ENCODE assay signal across 13 cellular contexts in genomic region chr4:3321295-3321889, GRCh38. TPM values are rescaled to one million over a fixed set of nuclear protein-coding genes. Genes with fewer than 3 reads are reported as not detected.
DNase-seq lines count a peak whose midpoint lies in the region; ATAC-seq and TF ChIP-seq lines count a peak whose summit lies in the region.
"Had no signal": no experiment of that assay in that cellular context is flagged by ENCODE, and none has a peak within 500 bp of the region (broad histone marks: within the 10 kb centered on the region; RNA-seq: fewer than 3 reads in every experiment).

No MANE protein-coding gene starts in this region.

- H3K9me3 ChIP-seq in BE2C, result no peaks in the 10 kb centered on the region; the same call in 1 of the 2 replicates

- H3K4me3 ChIP-seq in BE2C (ENCODE audit: low read depth, low read length), result no peak overlapping the region
- H3K4me3 ChIP-seq: BLaER1 treated with 17β-estradiol and CSF1 and Interleukin-3, amounts not matched to agents 10 nM and 100 nM had no signal

- peaks cover 14% of the 10 kb centered on the region for H3K36me3 ChIP-seq in BE2C

- H3K36me3 Mint-ChIP-seq in brain (peaks cover 72% of the 10 kb centered on the region), chondrocyte (ENCODE audit: low read depth) (peaks cover 13% of the 10 kb centered on the region)
- no peaks in the 10 kb centered on the region for H3K36me3 Mint-ChIP-seq in activated T-helper 1 cell treated with anti-CD3 and anti-CD28 coated beads, Interleukin-12 subunit alpha, Interleukin-12 subunit beta, Interleukin-2, Interleukin-4 antibody, amounts not matched to agents 30 ng/mL and 10 ng/mL and 1 ng/mL, durations not matched to agents 14 hours and 24 hours and 36 hours (ENCODE audit: low read depth)
- H3K36me3 Mint-ChIP-seq: natural killer cell had no signal

- H3K4me1 ChIP-seq in BE2C, result no peaks in the 10 kb centered on the region

- TF ChIP-seq CTCF in BE2C (IDR thresholded peaks at IDR 0.05; ENCODE audit: low read depth, low read length) (no peak), brain (conservative IDR thresholded peaks at IDR 0.05) (no peak), chondrocyte (IDR thresholded peaks at IDR 0.05) (no peak)

- ATAC-seq in left ventricle myocardium superior, result peak; percentile 83
- ATAC-seq: natural killer cell had no signal

- intact Hi-C loops in left ventricle myocardium superior (cut with micrococcal nuclease), result no loop called here
- intact Hi-C loops in activated T-helper 1 cell treated with anti-CD3 and anti-CD28 coated beads, Interleukin-12 subunit alpha, Interleukin-12 subunit beta, Interleukin-2, Interleukin-4 antibody, amounts not matched to agents 30 ng/mL and 10 ng/mL and 1 ng/mL, durations not matched to agents 14 hours and 24 hours and 36 hours (cut with micrococcal nuclease), result no loop called here

- H3K27me3 Mint-ChIP-seq in brain (peaks cover 6% of the 10 kb centered on the region), chondrocyte (ENCODE audit: low read depth) (no peaks in the 10 kb centered on the region)
- H3K27me3 Mint-ChIP-seq in activated T-helper 1 cell treated with anti-CD3 and anti-CD28 coated beads, Interleukin-12 subunit alpha, Interleukin-12 subunit beta, Interleukin-2, Interleukin-4 antibody, amounts not matched to agents 30 ng/mL and 10 ng/mL and 1 ng/mL, durations not matched to agents 14 hours and 24 hours and 36 hours (ENCODE audit: insufficient read depth), result peaks cover 5% of the 10 kb centered on the region

- H3K27ac Mint-ChIP-seq in brain (peak overlapping the region; percentile 95 to 99 (median 97)), chondrocyte (ENCODE audit: unreplicated experiment) (no peak overlapping the region)
- no peak overlapping the region for H3K27ac Mint-ChIP-seq in activated T-helper 1 cell treated with anti-CD3 and anti-CD28 coated beads, Interleukin-12 subunit alpha, Interleukin-12 subunit beta, Interleukin-2, Interleukin-4 antibody, amounts not matched to agents 30 ng/mL and 10 ng/mL and 1 ng/mL, durations not matched to agents 14 hours and 24 hours and 36 hours
- H3K27ac Mint-ChIP-seq: natural killer cell had no signal

- no peaks in the 10 kb centered on the region for H3K27me3 ChIP-seq in BE2C
- H3K27me3 ChIP-seq: BLaER1 treated with 17β-estradiol and CSF1 and Interleukin-3, amounts not matched to agents 10 nM and 100 nM had no signal

- H3K4me3 Mint-ChIP-seq in brain (peak overlapping the region; percentile 48 to 82 (median 77)), chondrocyte (ENCODE audit: unreplicated experiment) (no peak overlapping the region)
- no peak overlapping the region for H3K4me3 Mint-ChIP-seq in activated T-helper 1 cell treated with anti-CD3 and anti-CD28 coated beads, Interleukin-12 subunit alpha, Interleukin-12 subunit beta, Interleukin-2, Interleukin-4 antibody, amounts not matched to agents 30 ng/mL and 10 ng/mL and 1 ng/mL, durations not matched to agents 14 hours and 24 hours and 36 hours
- H3K4me3 Mint-ChIP-seq: natural killer cell had no signal

- peaks cover 10 to 24% (median 15%) of the 10 kb centered on the region in 5 experiments for H3K9me3 Mint-ChIP-seq in brain
- H3K9me3 Mint-ChIP-seq in chondrocyte (ENCODE audit: low read depth), result peaks cover 8% of the 10 kb centered on the region
- no peaks in the 10 kb centered on the region for H3K9me3 Mint-ChIP-seq in activated T-helper 1 cell treated with anti-CD3 and anti-CD28 coated beads, Interleukin-12 subunit alpha, Interleukin-12 subunit beta, Interleukin-2, Interleukin-4 antibody, amounts not matched to agents 30 ng/mL and 10 ng/mL and 1 ng/mL, durations not matched to agents 14 hours and 24 hours and 36 hours
- H3K9me3 Mint-ChIP-seq: natural killer cell had no signal

- H3K4me1 Mint-ChIP-seq in brain, result peaks cover 51% of the 10 kb centered on the region
- peaks cover 6% of the 10 kb centered on the region for H3K4me1 Mint-ChIP-seq in chondrocyte (ENCODE audit: low read depth)
- no peaks in the 10 kb centered on the region for H3K4me1 Mint-ChIP-seq in activated T-helper 1 cell treated with anti-CD3 and anti-CD28 coated beads, Interleukin-12 subunit alpha, Interleukin-12 subunit beta, Interleukin-2, Interleukin-4 antibody, amounts not matched to agents 30 ng/mL and 10 ng/mL and 1 ng/mL, durations not matched to agents 14 hours and 24 hours and 36 hours (ENCODE audit: low read depth)

- peak; percentile 7 for DNase-seq in BE2C
- DNase-seq in left ventricle myocardium superior, result peak; percentile 79
- peak; percentile 12 for DNase-seq in pons (ENCODE audit: low spot score)
- no peak for DNase-seq in chondrocyte (ENCODE audit: low spot score)
- DNase-seq in activated T-helper 1 cell treated with anti-CD3 and anti-CD28 coated beads, Interleukin-12 subunit alpha, Interleukin-12 subunit beta, Interleukin-2, Interleukin-4 antibody, amounts not matched to agents 30 ng/mL and 10 ng/mL and 1 ng/mL, durations not matched to agents 14 hours and 24 hours and 36 hours (ENCODE audit: low spot score), result no peak
- DNase-seq in NCI-H510A treated with DMSO at 0.1 percent for 48 hours (lab: John Stamatoyannopoulos, UW), result no peak
- no peak for DNase-seq in NCI-H2171 (lab: John Stamatoyannopoulos, UW)
- DNase-seq: MM.1S, natural killer cell, NCI-H774, T-helper 1 cell had no signal

RNA-seq across cellular contexts. Expression of gene RGS12, which starts 28.6 kb away (rescaled TPM):
- 11.6 TPM for polyA plus RNA-seq in BE2C (2012; ENCODE audit: insufficient read depth, insufficient read length, low read depth)
- 59.4 TPM for polyA plus RNA-seq in brain (ENCODE audit: insufficient read depth, low read depth, low replicate concordance)
- total RNA-seq in left ventricle myocardium superior, result 14.6 TPM
- total RNA-seq in chondrocyte, result 19.0 to 24.2 TPM (median 19.3 TPM) in 3 replicates
- total RNA-seq in activated T-helper 1 cell treated with anti-CD3 and anti-CD28 coated beads, Interleukin-12 subunit alpha, Interleukin-12 subunit beta, Interleukin-2, Interleukin-4 antibody, amounts not matched to agents 30 ng/mL and 10 ng/mL and 1 ng/mL, durations not matched to agents 14 hours and 24 hours and 36 hours, result 3.1 and 3.6 TPM in 2 replicates

Comparison
In these comparisons a context has a peak if more than half of its experiments do, and no peak if none do; other contexts are left out.
1. DNase-seq: peak in BE2C (single experiment), left ventricle myocardium superior (single experiment) and pons (single experiment); none in chondrocyte (single experiment), activated T-helper 1 cell treated with anti-CD3 and anti-CD28 coated beads, Interleukin-12 subunit alpha, Interleukin-12 subunit beta, Interleukin-2, Interleukin-4 antibody, amounts not matched to agents 30 ng/mL and 10 ng/mL and 1 ng/mL, durations not matched to agents 14 hours and 24 hours and 36 hours (single experiment), NCI-H510A treated with DMSO at 0.1 percent for 48 hours (single experiment) and NCI-H2171 (single experiment).
2. H3K27ac Mint-ChIP-seq: peak in brain (5 of 5); none in chondrocyte (single experiment) and activated T-helper 1 cell treated with anti-CD3 and anti-CD28 coated beads, Interleukin-12 subunit alpha, Interleukin-12 subunit beta, Interleukin-2, Interleukin-4 antibody, amounts not matched to agents 30 ng/mL and 10 ng/mL and 1 ng/mL, durations not matched to agents 14 hours and 24 hours and 36 hours (single experiment).
3. H3K4me3 Mint-ChIP-seq: peak in brain (5 of 5); none in chondrocyte (single experiment) and activated T-helper 1 cell treated with anti-CD3 and anti-CD28 coated beads, Interleukin-12 subunit alpha, Interleukin-12 subunit beta, Interleukin-2, Interleukin-4 antibody, amounts not matched to agents 30 ng/mL and 10 ng/mL and 1 ng/mL, durations not matched to agents 14 hours and 24 hours and 36 hours (single experiment).